12 cellular contexts compared by ENCODE assay signal in genomic region chr12:1776139-1776975, GRCh38. TPM values are rescaled to one million over a fixed set of nuclear protein-coding genes. Genes with fewer than 3 reads are reported as not detected.
DNase-seq lines count a peak whose midpoint lies in the region; ATAC-seq and TF ChIP-seq lines count a peak whose summit lies in the region.
"Had no signal": no experiment of that assay in that cellular context is flagged by ENCODE, and none has a peak within 500 bp of the region (broad histone marks: within the 10 kb centered on the region; RNA-seq: fewer than 3 reads in every experiment).

No MANE protein-coding gene starts in this region.

- DNase-seq in heart right ventricle = no peak
- DNase-seq in Right ventricle myocardium superior = no peak
- DNase-seq in foreskin melanocyte = peak; percentile 86
- no peak for DNase-seq in activated CD4-positive, CD25-positive, alpha-beta regulatory T cell (lab: John Stamatoyannopoulos, UW)
- no peak for DNase-seq in posterior vena cava (ENCODE audit: low spot score)
- DNase-seq in stimulated activated CD4-positive, alpha-beta T cell treated with anti-CD3 and anti-CD28 coated beads, Interleukin-4, amount 100 ng/mL, for 24 hours = no peak
- DNase-seq: activated B cell treated with CpG ODN at 0.5 μM for 24 hours; effector CD4-positive, alpha-beta T cell had no signal

- intact Hi-C loops in heart right ventricle (cut with DNase I) = loop anchor here in 1 of 10 donors (5.0 kb wide), 1 partner anchor 64 kb away; no protein-coding TSS in a partner anchor
- intact Hi-C loops in Right ventricle myocardium superior (cut with DNase I) = no loop called here
- intact Hi-C loops in posterior vena cava (cut with DNase I) = no loop called here

- H3K27me3 ChIP-seq in heart right ventricle = no peaks in the 10 kb centered on the region

- 75 to 78% methylated on average over 5 of the region's 5 CpGs for WGBS in heart right ventricle, 2 donors

- peak in 5 of 8 donors; percentile 32 to 74 (median 52) for ATAC-seq in heart right ventricle
- ATAC-seq in Right ventricle myocardium superior (ENCODE audit: poor library complexity) = no peak
- ATAC-seq in SK-N-SH treated with all-trans-retinoic acid at 6 μM for 48 hours = peak; percentile 78

- H3K36me3 ChIP-seq in heart right ventricle = peaks cover 0 to 38% (median 0%) of the 10 kb centered on the region in 9 donors

- H3K4me1 ChIP-seq in heart right ventricle = peaks cover 0 to 61% (median 37%) of the 10 kb centered on the region in 9 donors

- TF ChIP-seq CTCF in heart right ventricle (IDR thresholded peaks at IDR 0.05) = no peak

- H3K9me3 ChIP-seq in heart right ventricle = no peaks in the 10 kb centered on the region

- no peak overlapping the region for H3K4me3 ChIP-seq in heart right ventricle

- H3K27ac ChIP-seq in heart right ventricle (no peak overlapping the region), temporal lobe (ENCODE audit: low read depth, low read length) (peak overlapping the region; percentile 88)
- H3K27ac ChIP-seq: parathyroid adenoma had no signal

TF ChIP-seq in SK-N-SH treated with all-trans-retinoic acid at 6 μM for 48 hours, 23 proteins besides CTCF, POLR2A, EP300 and RAD21:
- TF ChIP-seq ISL1 (CRISPR knock-in tag; IDR thresholded peaks at IDR 0.05) = peak; percentile 43
- TF ChIP-seq ZC3H10 (CRISPR knock-in tag; IDR thresholded peaks at IDR 0.05) = no peak

RNA-seq across cellular contexts. Expression of gene LRTM2, which starts 44.0 kb away (rescaled TPM):
- total RNA-seq in heart right ventricle = not detected
- polyA plus RNA-seq in heart right ventricle = not detected
- total RNA-seq in Right ventricle myocardium superior = not detected
- total RNA-seq in temporal lobe = 2.2 TPM
- total RNA-seq in posterior vena cava = not detected
- total RNA-seq: activated B cell treated with CpG ODN at 0.5 μM for 24 hours had no signal
- polyA plus RNA-seq: CD14-positive monocyte had no signal
